ENCODE assay signal across 3 cellular contexts in the genomic region with DNA sequence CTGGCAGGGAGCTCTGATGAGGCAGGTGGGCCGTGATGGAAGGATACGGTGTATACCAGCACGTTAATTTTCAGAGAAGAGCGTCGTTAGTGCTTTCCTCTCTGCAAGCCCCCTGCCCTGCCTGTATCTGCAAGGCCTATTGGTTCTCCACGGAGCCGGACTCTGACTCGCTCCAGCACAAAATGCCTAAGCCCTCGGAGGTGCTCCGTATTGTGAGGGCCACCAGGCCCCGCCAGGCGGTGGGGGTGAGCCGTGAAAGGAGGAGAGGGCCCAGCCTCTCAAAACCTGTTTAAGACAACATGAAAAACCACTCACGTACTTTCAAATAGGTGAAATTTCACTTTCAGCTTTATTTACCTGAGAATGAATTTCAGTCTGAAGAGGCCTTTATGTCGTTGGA.
"Had no signal": no experiment of that assay in that cellular context is flagged by ENCODE, and none has a peak within 500 bp of the region (broad histone marks: within the 10 kb centered on the region; RNA-seq: fewer than 3 reads in every experiment).

No MANE protein-coding gene starts in this region.

- ATAC-seq: GM12878 had no signal

- DNase-seq: GDM1, GF-D8 had no signal

- H3K4me3 ChIP-seq: GM12878 had no signal
